In genomic region chr1:161175771-161176453, GRCh38 we compare ENCODE assay signal across 8 cellular contexts. TPM values are rescaled to one million over a fixed set of nuclear protein-coding genes. Genes with fewer than 3 reads are reported as not detected.
A peak's percentile ranks its signal among the peaks of the same experiment; 100 is the strongest.
DNase-seq lines count a peak whose midpoint lies in the region; ATAC-seq, FAIRE-seq and TF ChIP-seq lines count a peak whose summit lies in the region.

No MANE protein-coding gene starts in this region.

- peak overlapping the region; percentile 87 to 93 (median 93) for H3K4me3 ChIP-seq in keratinocyte (ENCODE audit: control insufficient read depth in 2 of 3, extremely low read depth in 1 of 3, insufficient read depth in 2 of 3, low read depth in 1 of 3, low read length in 3 of 3)
- H3K4me3 ChIP-seq in subcutaneous abdominal adipose tissue (ENCODE audit: low read depth in 1 of 5, low read length in 5 of 5), result peak overlapping the region in 4 of 5 donors; percentile 94 to 98 (median 98)

- no peak for DNase-seq in activated CD4-positive, alpha-beta T cell treated with anti-CD3 and anti-CD28 coated beads, Interleukin-2, amount 10 ng/mL, durations not matched to agents 24 days and 14 days
- DNase-seq in activated CD4-positive, alpha-beta T cell treated with anti-CD3 and anti-CD28 coated beads, Interleukin-2, amount 50 U/mL, for 4 hours, result no peak
- no peak for DNase-seq in keratinocyte (ENCODE audit: low read depth, low spot score)
- no peak for DNase-seq in DMS 273 (lab: John Stamatoyannopoulos, UW; ENCODE audit: unreplicated experiment)
- no peak for DNase-seq in effector CD4-positive, alpha-beta T cell

- TF ChIP-seq CTCF in keratinocyte (optimal IDR thresholded peaks at IDR 0.05 in 1 of 3, IDR thresholded peaks at IDR 0.05 in 1 of 3, conservative IDR thresholded peaks at IDR 0.05 in 1 of 3; ENCODE audit: extremely low read depth in 1 of 3, insufficient read depth in 2 of 3, low read length in 3 of 3), result no peak

- no peaks in the 10 kb centered on the region for H3K27me3 Mint-ChIP-seq in activated CD4-positive, alpha-beta T cell treated with anti-CD3 and anti-CD28 coated beads, Interleukin-2, amount 10 ng/mL, durations not matched to agents 24 days and 14 days
- no peaks in the 10 kb centered on the region for H3K27me3 Mint-ChIP-seq in activated T-helper 17 cell treated with anti-CD3 and anti-CD28 coated beads, Interleukin-2, amount 50 U/mL, for 72 hours

- intact Hi-C loops in activated CD4-positive, alpha-beta T cell treated with anti-CD3 and anti-CD28 coated beads, Interleukin-2, amount 10 ng/mL, durations not matched to agents 24 days and 14 days (cut with micrococcal nuclease), result loop anchor here (2.0 kb wide), 1 partner anchor 17 kb away; the partner anchor contains the start of gene USP21

- no peak for ATAC-seq in activated T-helper 17 cell treated with anti-CD3 and anti-CD28 coated beads, Interleukin-2, amount 50 U/mL, for 72 hours (replicated peaks)
- no peak for ATAC-seq in HG02885 (IDR thresholded peaks at IDR 0.05; ENCODE audit: poor library complexity, unreplicated experiment)

- no peaks in the 10 kb centered on the region for H4K20me1 ChIP-seq in keratinocyte (ENCODE audit: control insufficient read depth, extremely low read depth, insufficient read depth, low read length)

- H3K36me3 ChIP-seq in keratinocyte (ENCODE audit: control insufficient read depth in 2 of 2, extremely low read depth in 1 of 2, insufficient read depth in 2 of 2, low read length in 2 of 2), result peaks cover 18 to 29% of the 10 kb centered on the region in 2 experiments
- H3K36me3 ChIP-seq in subcutaneous abdominal adipose tissue (ENCODE audit: control insufficient read depth in 5 of 5, insufficient read depth in 5 of 5, low read length in 5 of 5), result peaks cover 5 to 50% (median 42%) of the 10 kb centered on the region in 5 donors

- H3K9me3 ChIP-seq in keratinocyte (ENCODE audit: control insufficient read depth, low read depth, low read length) (no peaks in the 10 kb centered on the region), subcutaneous abdominal adipose tissue (ENCODE audit: control insufficient read depth in 5 of 5, low read length in 5 of 5) (no peaks in the 10 kb centered on the region)

- peak overlapping the region; percentile 100 for H3K4me3 Mint-ChIP-seq in activated CD4-positive, alpha-beta T cell treated with anti-CD3 and anti-CD28 coated beads, Interleukin-2, amount 10 ng/mL, durations not matched to agents 24 days and 14 days
- peak overlapping the region; percentile 99 for H3K4me3 Mint-ChIP-seq in activated T-helper 17 cell treated with anti-CD3 and anti-CD28 coated beads, Interleukin-2, amount 50 U/mL, for 72 hours

- H3K36me3 Mint-ChIP-seq in activated CD4-positive, alpha-beta T cell treated with anti-CD3 and anti-CD28 coated beads, Interleukin-2, amount 10 ng/mL, durations not matched to agents 24 days and 14 days (ENCODE audit: low read depth), result peaks cover 56% of the 10 kb centered on the region
- H3K36me3 Mint-ChIP-seq in activated T-helper 17 cell treated with anti-CD3 and anti-CD28 coated beads, Interleukin-2, amount 50 U/mL, for 72 hours (ENCODE audit: low read depth), result peaks cover 62% of the 10 kb centered on the region

- H2AFZ ChIP-seq in keratinocyte (ENCODE audit: control insufficient read depth, low read length), result no peak overlapping the region

- FAIRE-seq in keratinocyte (lab: Jason Lieb, UNC), result no peak

- H3K27me3 ChIP-seq in keratinocyte (ENCODE audit: control insufficient read depth, extremely low read depth, insufficient read depth, low read length), result no peaks in the 10 kb centered on the region
- no peaks in the 10 kb centered on the region for H3K27me3 ChIP-seq in subcutaneous abdominal adipose tissue (ENCODE audit: control insufficient read depth in 5 of 5, insufficient read depth in 4 of 5, low read length in 5 of 5)

- peak overlapping the region; percentile 95 for H3K9ac ChIP-seq in keratinocyte (ENCODE audit: control insufficient read depth, extremely low read depth, insufficient read depth, low read length)
- peak overlapping the region; percentile 81 to 91 (median 88) for H3K9ac ChIP-seq in subcutaneous abdominal adipose tissue (ENCODE audit: low read length in 5 of 5)

- peak overlapping the region; percentile 99 for H3K4me2 ChIP-seq in keratinocyte (ENCODE audit: control insufficient read depth, extremely low read depth, insufficient read depth, low read depth, low read length)

- peaks cover 51% of the 10 kb centered on the region for H3K4me1 Mint-ChIP-seq in activated CD4-positive, alpha-beta T cell treated with anti-CD3 and anti-CD28 coated beads, Interleukin-2, amount 10 ng/mL, durations not matched to agents 24 days and 14 days
- peaks cover 38% of the 10 kb centered on the region for H3K4me1 Mint-ChIP-seq in activated T-helper 17 cell treated with anti-CD3 and anti-CD28 coated beads, Interleukin-2, amount 50 U/mL, for 72 hours

- H3K27ac Mint-ChIP-seq in activated CD4-positive, alpha-beta T cell treated with anti-CD3 and anti-CD28 coated beads, Interleukin-2, amount 10 ng/mL, durations not matched to agents 24 days and 14 days, result peak overlapping the region; percentile 100
- peak overlapping the region; percentile 98 for H3K27ac Mint-ChIP-seq in activated T-helper 17 cell treated with anti-CD3 and anti-CD28 coated beads, Interleukin-2, amount 50 U/mL, for 72 hours

- dilution Hi-C loops in keratinocyte (cut with MboI; ENCODE audit: extremely low pct_ligation_motif_present, low sequenced_read_pairs), result no loop called here

- no peaks in the 10 kb centered on the region for H3K9me1 ChIP-seq in keratinocyte (ENCODE audit: control insufficient read depth, extremely low read depth, insufficient read depth, low read length)

- H3K4me1 ChIP-seq in keratinocyte (ENCODE audit: control insufficient read depth, extremely low read depth, insufficient read depth, low read length), result peaks cover 13% of the 10 kb centered on the region
- peaks cover 12 to 51% (median 42%) of the 10 kb centered on the region in 5 donors for H3K4me1 ChIP-seq in subcutaneous abdominal adipose tissue (ENCODE audit: control insufficient read depth in 5 of 5, insufficient read depth in 5 of 5, low read length in 5 of 5)

- no peaks in the 10 kb centered on the region for H3K9me3 Mint-ChIP-seq in activated CD4-positive, alpha-beta T cell treated with anti-CD3 and anti-CD28 coated beads, Interleukin-2, amount 10 ng/mL, durations not matched to agents 24 days and 14 days
- no peaks in the 10 kb centered on the region for H3K9me3 Mint-ChIP-seq in activated T-helper 17 cell treated with anti-CD3 and anti-CD28 coated beads, Interleukin-2, amount 50 U/mL, for 72 hours

- peaks cover 16% of the 10 kb centered on the region for H3K79me2 ChIP-seq in keratinocyte (ENCODE audit: control insufficient read depth, insufficient read depth, low read length)

- H3K27ac ChIP-seq in keratinocyte (ENCODE audit: control insufficient read depth, insufficient read depth, low read length), result peak overlapping the region; percentile 92
- peak overlapping the region; percentile 90 for H3K27ac ChIP-seq in subcutaneous abdominal adipose tissue (ENCODE audit: low read depth, low read length)

RNA-seq across cellular contexts. Expression of gene B4GALT3, which starts 1.4 kb away (rescaled TPM):
- 65.1 and 69.9 TPM in 2 replicates for total RNA-seq in activated CD4-positive, alpha-beta T cell treated with anti-CD3 and anti-CD28 coated beads, Interleukin-2, amount 10 ng/mL, durations not matched to agents 24 days and 14 days
- 10 to 100 TPM; 55.7 to 60.9 TPM for total RNA-seq in activated T-helper 17 cell treated with anti-CD3 and anti-CD28 coated beads, Interleukin-2, amount 50 U/mL, for 72 hours
- 19.1 to 24.8 TPM (median 21.1 TPM) in 3 replicates for polyA plus RNA-seq in keratinocyte
- polyA plus RNA-seq in keratinocyte (2011; ENCODE audit: low read depth), result 15.5 TPM
- polyA plus RNA-seq in keratinocyte (2011; cell fraction: cytosol; rRNA removed), result 17.5 and 22.2 TPM in 2 replicates
- 34.4 and 45.3 TPM in 2 replicates for polyA plus RNA-seq in keratinocyte (2011; cell fraction: nucleus; rRNA removed)
- 18.6 and 30.6 TPM in 2 replicates for polyA plus RNA-seq in keratinocyte (2012; ENCODE audit: low replicate concordance)
- polyA minus RNA-seq in keratinocyte, result 9.5 to 29.2 TPM (median 17.0 TPM) in 3 replicates
- 22.1 TPM for polyA minus RNA-seq in keratinocyte (2011; cell fraction: cytosol; rRNA and poly(A)+ RNA removed)
- polyA minus RNA-seq in keratinocyte (2011; cell fraction: nucleus; rRNA and poly(A)+ RNA removed), result 8.0 and 9.4 TPM in 2 replicates

RNA-seq across cellular contexts. Expression of gene PPOX, which starts 9.7 kb away (rescaled TPM):
- total RNA-seq in activated CD4-positive, alpha-beta T cell treated with anti-CD3 and anti-CD28 coated beads, Interleukin-2, amount 10 ng/mL, durations not matched to agents 24 days and 14 days, result 28.6 and 31.1 TPM in 2 replicates
- 10 to 100 TPM; 27.3 to 44.9 TPM for total RNA-seq in activated T-helper 17 cell treated with anti-CD3 and anti-CD28 coated beads, Interleukin-2, amount 50 U/mL, for 72 hours
- 12.2 to 24.6 TPM (median 17.1 TPM) in 3 replicates for polyA plus RNA-seq in keratinocyte
- 5.9 TPM for polyA plus RNA-seq in keratinocyte (2011; ENCODE audit: low read depth)
- polyA plus RNA-seq in keratinocyte (2011; cell fraction: cytosol; rRNA removed), result 7.0 and 8.5 TPM in 2 replicates
- polyA plus RNA-seq in keratinocyte (2011; cell fraction: nucleus; rRNA removed), result 49.7 and 52.8 TPM in 2 replicates
- 13.9 and 14.5 TPM in 2 replicates for polyA plus RNA-seq in keratinocyte (2012; ENCODE audit: low replicate concordance)
- 13.7 to 17.4 TPM (median 15.3 TPM) in 3 replicates for polyA minus RNA-seq in keratinocyte
- 11.5 TPM for polyA minus RNA-seq in keratinocyte (2011; cell fraction: cytosol; rRNA and poly(A)+ RNA removed)
- polyA minus RNA-seq in keratinocyte (2011; cell fraction: nucleus; rRNA and poly(A)+ RNA removed), result 9.1 and 11.6 TPM in 2 replicates

RNA-seq across cellular contexts. Expression of gene USP21, which starts 16.6 kb away (rescaled TPM):
- total RNA-seq in activated CD4-positive, alpha-beta T cell treated with anti-CD3 and anti-CD28 coated beads, Interleukin-2, amount 10 ng/mL, durations not matched to agents 24 days and 14 days, result 32.7 and 34.7 TPM in 2 replicates
- total RNA-seq in activated T-helper 17 cell treated with anti-CD3 and anti-CD28 coated beads, Interleukin-2, amount 50 U/mL, for 72 hours, result 10 to 100 TPM; 28.6 to 30.1 TPM
- polyA plus RNA-seq in keratinocyte, result 9.5 to 14.4 TPM (median 9.8 TPM) in 3 replicates
- polyA plus RNA-seq in keratinocyte (2011; ENCODE audit: low read depth), result 5.4 TPM
- polyA plus RNA-seq in keratinocyte (2011; cell fraction: cytosol; rRNA removed), result 11.9 and 14.4 TPM in 2 replicates
- 30.3 and 30.6 TPM in 2 replicates for polyA plus RNA-seq in keratinocyte (2011; cell fraction: nucleus; rRNA removed)
- polyA plus RNA-seq in keratinocyte (2012; ENCODE audit: low replicate concordance), result 10.0 and 14.9 TPM in 2 replicates
- 8.5 to 13.6 TPM (median 12.1 TPM) in 3 replicates for polyA minus RNA-seq in keratinocyte
- 13.6 TPM for polyA minus RNA-seq in keratinocyte (2011; cell fraction: cytosol; rRNA and poly(A)+ RNA removed)
- polyA minus RNA-seq in keratinocyte (2011; cell fraction: nucleus; rRNA and poly(A)+ RNA removed), result 4.3 and 7.6 TPM in 2 replicates

RNA-seq across cellular contexts. Expression of gene UFC1, which starts 22.1 kb away (rescaled TPM):
- total RNA-seq in activated CD4-positive, alpha-beta T cell treated with anti-CD3 and anti-CD28 coated beads, Interleukin-2, amount 10 ng/mL, durations not matched to agents 24 days and 14 days, result 84.2 and 86.6 TPM in 2 replicates
- 100 to 1,000 TPM; 184 to 209 TPM for total RNA-seq in activated T-helper 17 cell treated with anti-CD3 and anti-CD28 coated beads, Interleukin-2, amount 50 U/mL, for 72 hours
- 72.9 to 86.4 TPM (median 80.6 TPM) in 3 replicates for polyA plus RNA-seq in keratinocyte
- polyA plus RNA-seq in keratinocyte (2011; ENCODE audit: low read depth), result 24.9 TPM
- polyA plus RNA-seq in keratinocyte (2011; cell fraction: cytosol; rRNA removed), result 87.9 and 110 TPM in 2 replicates
- polyA plus RNA-seq in keratinocyte (2011; cell fraction: nucleus; rRNA removed), result 37.7 and 50.6 TPM in 2 replicates
- 64.4 and 65.1 TPM in 2 replicates for polyA plus RNA-seq in keratinocyte (2012; ENCODE audit: low replicate concordance)
- polyA minus RNA-seq in keratinocyte, result 6.1 to 54.3 TPM (median 49.7 TPM) in 3 replicates
- polyA minus RNA-seq in keratinocyte (2011; cell fraction: cytosol; rRNA and poly(A)+ RNA removed), result 43.9 TPM
- polyA minus RNA-seq in keratinocyte (2011; cell fraction: nucleus; rRNA and poly(A)+ RNA removed), result 12.0 and 13.8 TPM in 2 replicates

RNA-seq across cellular contexts. Expression of gene ADAMTS4, which starts 22.9 kb away (rescaled TPM):
- total RNA-seq in activated CD4-positive, alpha-beta T cell treated with anti-CD3 and anti-CD28 coated beads, Interleukin-2, amount 10 ng/mL, durations not matched to agents 24 days and 14 days, result 0.33 and 0.66 TPM in 2 replicates
- 1 to 10 TPM; 2.2 to 3.1 TPM for total RNA-seq in activated T-helper 17 cell treated with anti-CD3 and anti-CD28 coated beads, Interleukin-2, amount 50 U/mL, for 72 hours
- 0.22 to 0.36 TPM (median 0.35 TPM) in 3 replicates for polyA plus RNA-seq in keratinocyte
- polyA plus RNA-seq in keratinocyte (2011; ENCODE audit: low read depth), result not detected
- polyA plus RNA-seq in keratinocyte (2011; cell fraction: cytosol; rRNA removed), result 0.11 and 0.13 TPM in 2 replicates
- 0.61 and 1.00 TPM in 2 replicates for polyA plus RNA-seq in keratinocyte (2011; cell fraction: nucleus; rRNA removed)
- 0.65 TPM in 1 of 2 replicates, not detected in the other for polyA plus RNA-seq in keratinocyte (2012; ENCODE audit: low replicate concordance)
- polyA minus RNA-seq in keratinocyte, result 0.30 to 1.0 TPM (median 0.83 TPM) in 3 replicates
- 0.96 TPM for polyA minus RNA-seq in keratinocyte (2011; cell fraction: cytosol; rRNA and poly(A)+ RNA removed)
- polyA minus RNA-seq in keratinocyte (2011; cell fraction: nucleus; rRNA and poly(A)+ RNA removed), result 1.2 TPM in 2 replicates
